In genomic region chr11:134939905-134940304, GRCh38 we compare ENCODE assay signal across 16 cellular contexts.
A peak's percentile ranks its signal among the peaks of the same experiment; 100 is the strongest.
DNase-seq lines count a peak whose midpoint lies in the region; ATAC-seq and TF ChIP-seq lines count a peak whose summit lies in the region.
"Had no signal": no experiment of that assay in that cellular context is flagged by ENCODE, and none has a peak within 500 bp of the region (broad histone marks: within the 10 kb centered on the region; RNA-seq: fewer than 3 reads in every experiment).

No MANE protein-coding gene starts in this region.

- TF ChIP-seq CTCF in OCI-LY7 (conservative IDR thresholded peaks at IDR 0.05; ENCODE audit: low read length) = 0 out of 2 replicates have a peak, but pooled peaks have one; percentile 28
- peak; percentile 27 for TF ChIP-seq CTCF in fibroblast of villous mesenchyme (IDR thresholded peaks at IDR 0.05; ENCODE audit: insufficient read depth, low read depth, low read length)
- TF ChIP-seq CTCF in osteocyte (IDR thresholded peaks at IDR 0.05) = peak; percentile 63
- TF ChIP-seq CTCF in CD4-positive, alpha-beta T cell (IDR thresholded peaks at IDR 0.05) = no peak

- H3K4me3 ChIP-seq in OCI-LY7 (ENCODE audit: low read depth, low read length, poor library complexity, severe bottlenecking) (no peak overlapping the region), fibroblast of villous mesenchyme (ENCODE audit: low read depth, low read length) (no peak overlapping the region)
- no peak overlapping the region for H3K4me3 ChIP-seq in CD4-positive, alpha-beta memory T cell (ENCODE audit: low read length in 2 of 2)
- H3K4me3 ChIP-seq: ascending aorta, mucosa of descending colon had no signal

- ATAC-seq in CD4-positive, alpha-beta T cell (ENCODE audit: poor library complexity) = no peak
- no peak for ATAC-seq in HG02840 (IDR thresholded peaks at IDR 0.05; ENCODE audit: low FRiP score, unreplicated experiment)
- ATAC-seq: mucosa of descending colon, T-helper 17 cell had no signal

- H3K4me1 Mint-ChIP-seq in osteocyte (ENCODE audit: unreplicated experiment) = peaks cover 51% of the 10 kb centered on the region
- no peaks in the 10 kb centered on the region for H3K4me1 Mint-ChIP-seq in CD4-positive, alpha-beta T cell (ENCODE audit: low read depth)
- no peaks in the 10 kb centered on the region for H3K4me1 Mint-ChIP-seq in CD4-positive, alpha-beta memory T cell
- H3K4me1 Mint-ChIP-seq: T-helper 17 cell had no signal

- no peaks in the 10 kb centered on the region for H3K4me1 ChIP-seq in OCI-LY7 (ENCODE audit: insufficient read depth, low read length, poor library complexity, severe bottlenecking)
- no peaks in the 10 kb centered on the region for H3K4me1 ChIP-seq in CD4-positive, alpha-beta memory T cell (ENCODE audit: insufficient read depth, low read length)
- H3K4me1 ChIP-seq: ascending aorta had no signal

- no peaks in the 10 kb centered on the region for H4K20me1 ChIP-seq in OCI-LY7 (ENCODE audit: insufficient read depth, low read length)

- peak overlapping the region; percentile 72 for H3K27ac Mint-ChIP-seq in osteocyte (ENCODE audit: unreplicated experiment)
- no peak overlapping the region for H3K27ac Mint-ChIP-seq in CD4-positive, alpha-beta T cell
- H3K27ac Mint-ChIP-seq in CD4-positive, alpha-beta memory T cell = no peak overlapping the region
- H3K27ac Mint-ChIP-seq: activated T-helper 2 cell treated with anti-CD3 and anti-CD28 coated beads, Interferon-gamma antibody, Interleukin-2, Interleukin-4, amounts not matched to agents 10 μg/mL and 5 μg/mL and 100 μg/mL, durations not matched to agents 14 hours and 24 hours and 36 hours; T-helper 17 cell had no signal

- H3K9me3 Mint-ChIP-seq in osteocyte (ENCODE audit: unreplicated experiment) = no peaks in the 10 kb centered on the region
- no peaks in the 10 kb centered on the region for H3K9me3 Mint-ChIP-seq in CD4-positive, alpha-beta T cell
- peaks cover 0 to 1% (median 0%) of the 10 kb centered on the region in 8 donors for H3K9me3 Mint-ChIP-seq in CD4-positive, alpha-beta memory T cell
- H3K9me3 Mint-ChIP-seq: activated T-helper 2 cell treated with anti-CD3 and anti-CD28 coated beads, Interferon-gamma antibody, Interleukin-2, Interleukin-4, amounts not matched to agents 10 μg/mL and 5 μg/mL and 100 μg/mL, durations not matched to agents 14 hours and 24 hours and 36 hours had no signal

- H3K36me3 Mint-ChIP-seq in osteocyte (ENCODE audit: unreplicated experiment) = no peaks in the 10 kb centered on the region
- no peaks in the 10 kb centered on the region for H3K36me3 Mint-ChIP-seq in CD4-positive, alpha-beta T cell (ENCODE audit: low read depth)
- no peaks in the 10 kb centered on the region for H3K36me3 Mint-ChIP-seq in CD4-positive, alpha-beta memory T cell

- H3K27ac ChIP-seq in OCI-LY7 (ENCODE audit: low read depth, low read length, poor library complexity, severe bottlenecking) = no peak overlapping the region
- H3K27ac ChIP-seq in CD4-positive, alpha-beta T cell (ENCODE audit: low read depth, low read length) = no peak overlapping the region
- no peak overlapping the region for H3K27ac ChIP-seq in CD4-positive, alpha-beta memory T cell (ENCODE audit: low read depth, low read length)
- H3K27ac ChIP-seq: ascending aorta had no signal

- H3K36me3 ChIP-seq in OCI-LY7 (ENCODE audit: insufficient read depth, low read length) = no peaks in the 10 kb centered on the region
- H3K36me3 ChIP-seq in CD4-positive, alpha-beta memory T cell (ENCODE audit: insufficient read depth, low read length) = no peaks in the 10 kb centered on the region
- H3K36me3 ChIP-seq: ascending aorta had no signal

- CTCF ChIA-PET in OCI-LY7 (lab: Charles Lee; ENCODE audit: unreplicated experiment) = no interaction called here
- CTCF ChIA-PET in CD4-positive, alpha-beta T cell (lab: Charles Lee) = no interaction called here
- CTCF ChIA-PET in CD4-positive, alpha-beta memory T cell (lab: Charles Lee; ENCODE audit: partially characterized antibody) = no interaction called here

- BruUV-seq in OCI-LY7 (replicated peaks; lab: Mats Ljungman, UMichigan) = no TSS peak

- DNase-seq in NCI-H524 (lab: John Stamatoyannopoulos, UW) = peak; percentile 20 to 45
- DNase-seq in NCI-H524 treated with DMSO at 0.1 percent for 48 hours (lab: John Stamatoyannopoulos, UW) = no peak
- DNase-seq in OCI-LY7 (ENCODE audit: low spot score) = no peak
- peak; percentile 5 for DNase-seq in fibroblast of villous mesenchyme (ENCODE audit: low read depth)
- peak; percentile 83 for DNase-seq in osteocyte (ENCODE audit: extremely low spot score, unreplicated experiment)
- DNase-seq in CD4-positive, alpha-beta T cell = no peak
- DNase-seq in CD4-positive, alpha-beta memory T cell = no peak
- DNase-seq: Kasumi-1; mucosa of descending colon; NCI-H2029; stimulated activated CD4-positive, alpha-beta T cell treated with anti-CD3 and anti-CD28 coated beads, Interleukin-2, amount 100 ng/mL, for 24 hours; T-helper 17 cell; trophoblast cell had no signal

- no peak overlapping the region for H3K4me3 Mint-ChIP-seq in osteocyte (ENCODE audit: unreplicated experiment)
- no peak overlapping the region for H3K4me3 Mint-ChIP-seq in CD4-positive, alpha-beta T cell
- H3K4me3 Mint-ChIP-seq in CD4-positive, alpha-beta memory T cell = no peak overlapping the region
- H3K4me3 Mint-ChIP-seq: T-helper 17 cell had no signal

- H2AFZ ChIP-seq in OCI-LY7 (ENCODE audit: low read length) = no peak overlapping the region

- H3K27me3 Mint-ChIP-seq in osteocyte (ENCODE audit: unreplicated experiment) = no peaks in the 10 kb centered on the region
- H3K27me3 Mint-ChIP-seq in CD4-positive, alpha-beta T cell = peaks cover 12% of the 10 kb centered on the region
- H3K27me3 Mint-ChIP-seq in CD4-positive, alpha-beta memory T cell = peaks cover 4 to 9% of the 10 kb centered on the region in 2 donors

- H3K4me2 ChIP-seq in OCI-LY7 (ENCODE audit: low read length) = no peak overlapping the region

- intact Hi-C loops in OCI-LY7 (cut with micrococcal nuclease; ENCODE audit: unreplicated experiment) = no loop called here
- intact Hi-C loops in CD4-positive, alpha-beta T cell (cut with DNase I, micrococcal nuclease) = no loop called here
- intact Hi-C loops in CD4-positive, alpha-beta memory T cell (cut with micrococcal nuclease) = no loop called here

- no peaks in the 10 kb centered on the region for H3K27me3 ChIP-seq in CD4-positive, alpha-beta T cell (ENCODE audit: control insufficient read depth, insufficient read depth, low read length)
- no peaks in the 10 kb centered on the region for H3K27me3 ChIP-seq in CD4-positive, alpha-beta memory T cell (ENCODE audit: insufficient read depth, low read length)
- H3K27me3 ChIP-seq: ascending aorta had no signal

- H3K9me3 ChIP-seq in OCI-LY7 (ENCODE audit: low read length) = no peaks in the 10 kb centered on the region
- H3K9me3 ChIP-seq in CD4-positive, alpha-beta T cell (ENCODE audit: control insufficient read depth, low read length) = no peaks in the 10 kb centered on the region
- H3K9me3 ChIP-seq in CD4-positive, alpha-beta memory T cell (ENCODE audit: control insufficient read depth in 1 of 2, low read length in 2 of 2) = no peaks in the 10 kb centered on the region
- H3K9me3 ChIP-seq: ascending aorta, mucosa of descending colon had no signal

- POLR2A ChIA-PET in OCI-LY7 (lab: Charles Lee) = no interaction called here
- POLR2A ChIA-PET in CD4-positive, alpha-beta T cell (lab: Charles Lee) = no interaction called here
- POLR2A ChIA-PET in CD4-positive, alpha-beta memory T cell (lab: Charles Lee; ENCODE audit: partially characterized antibody) = no interaction called here

- H3K9me2 ChIP-seq in OCI-LY7 (ENCODE audit: insufficient read depth, low read length) = no peaks in the 10 kb centered on the region

- H3K79me2 ChIP-seq in OCI-LY7 (ENCODE audit: insufficient read depth, low read depth, low read length) = no peaks in the 10 kb centered on the region

Comparison
In these comparisons a context has a peak if more than half of its experiments do, and no peak if none do; other contexts are left out.
1. DNase-seq: peak in NCI-H524 (2 of 2), fibroblast of villous mesenchyme (single experiment) and osteocyte (single experiment); none in NCI-H524 treated with DMSO at 0.1 percent for 48 hours (single experiment), OCI-LY7 (single experiment), CD4-positive, alpha-beta T cell (0 of 10) and CD4-positive, alpha-beta memory T cell (0 of 5).